Comparison of ENCODE assay signal across 8 cellular contexts in the genomic region with DNA sequence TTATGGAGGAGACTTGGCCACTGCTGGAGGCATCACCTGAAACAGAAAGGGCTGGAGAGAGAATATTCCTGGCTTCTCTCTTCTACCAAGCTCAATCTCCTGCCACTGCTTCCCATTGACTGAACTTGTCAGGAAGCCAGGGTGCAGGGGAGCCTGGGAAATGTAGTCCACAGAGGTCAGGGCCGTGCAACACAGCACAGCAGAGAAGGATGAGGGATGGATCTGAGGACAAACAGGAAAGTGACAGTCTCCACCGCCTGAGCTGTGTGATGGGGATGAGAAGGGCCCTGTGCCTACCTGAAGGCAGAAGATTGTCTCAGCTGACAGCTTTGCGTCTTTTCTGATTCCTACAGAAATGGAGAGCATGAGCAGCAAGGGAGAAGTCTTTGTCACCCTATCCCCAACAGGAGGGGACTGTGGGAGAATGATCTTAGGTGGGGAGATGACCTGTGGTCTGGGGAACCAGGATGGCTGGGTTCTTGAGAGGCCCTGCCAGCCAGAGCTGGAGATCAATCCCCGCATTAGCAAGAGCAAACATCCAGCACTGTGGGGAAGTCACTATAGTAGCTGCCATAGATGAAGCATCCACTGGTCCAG.
DNase-seq lines count a peak whose midpoint lies in the region; ATAC-seq, FAIRE-seq and TF ChIP-seq lines count a peak whose summit lies in the region.

No MANE protein-coding gene starts in this region.

- no peak overlapping the region for H3K14ac ChIP-seq in neuronal stem cell (ENCODE audit: low read length)

- H3K9me3 ChIP-seq in endodermal cell (ENCODE audit: control insufficient read depth, low read length) (no peaks in the 10 kb centered on the region), neuronal stem cell (replicated peaks in 1 of 2; ENCODE audit: control insufficient read depth in 2 of 2, insufficient read depth in 1 of 2, low read depth in 1 of 2, low read length in 2 of 2) (peaks cover 0 to 2% of the 10 kb centered on the region in 2 donors)

- no peak overlapping the region for H3K4ac ChIP-seq in neuronal stem cell (ENCODE audit: low read length)

- no peak overlapping the region for H3K4me3 Mint-ChIP-seq in endodermal cell
- no peak overlapping the region for H3K4me3 Mint-ChIP-seq in activated CD4-positive, alpha-beta memory T cell treated with anti-CD3 and anti-CD28 coated beads, Interleukin-2, amount 10 ng/mL, durations not matched to agents 7 days and 5 days

- H3K4me3 ChIP-seq in endodermal cell (ENCODE audit: low read length) (no peak overlapping the region), neuronal stem cell (ENCODE audit: low read length in 2 of 2) (no peak overlapping the region)

- H3K4me1 ChIP-seq in endodermal cell (ENCODE audit: control insufficient read depth, insufficient read depth, low read length) = peaks cover 4% of the 10 kb centered on the region
- H3K4me1 ChIP-seq in neuronal stem cell (ENCODE audit: control insufficient read depth in 2 of 2, insufficient read depth in 1 of 2, low read depth in 1 of 2, low read length in 2 of 2) = peaks cover 0 to 1% of the 10 kb centered on the region in 2 donors

- H3K27ac Mint-ChIP-seq in endodermal cell = no peak overlapping the region
- no peak overlapping the region for H3K27ac Mint-ChIP-seq in activated CD4-positive, alpha-beta memory T cell treated with anti-CD3 and anti-CD28 coated beads, Interleukin-2, amount 10 ng/mL, durations not matched to agents 7 days and 5 days

- H2BK120ac ChIP-seq in neuronal stem cell (ENCODE audit: low read depth, low read length) = no peak overlapping the region

- no peak for ATAC-seq in HG03521 (IDR thresholded peaks at IDR 0.05; ENCODE audit: unreplicated experiment)

- H3K27me3 Mint-ChIP-seq in endodermal cell (ENCODE audit: insufficient read depth) = peaks cover 19% of the 10 kb centered on the region
- peaks cover 6% of the 10 kb centered on the region for H3K27me3 Mint-ChIP-seq in activated CD4-positive, alpha-beta memory T cell treated with anti-CD3 and anti-CD28 coated beads, Interleukin-2, amount 10 ng/mL, durations not matched to agents 7 days and 5 days

- POLR2A ChIA-PET in activated CD4-positive, alpha-beta memory T cell treated with anti-CD3 and anti-CD28 coated beads, Interleukin-2, amount 10 ng/mL, durations not matched to agents 7 days and 5 days (lab: Charles Lee) = no interaction called here

- no peaks in the 10 kb centered on the region for H3K36me3 Mint-ChIP-seq in endodermal cell (ENCODE audit: low read depth)
- H3K36me3 Mint-ChIP-seq in activated CD4-positive, alpha-beta memory T cell treated with anti-CD3 and anti-CD28 coated beads, Interleukin-2, amount 10 ng/mL, durations not matched to agents 7 days and 5 days (ENCODE audit: low read depth) = no peaks in the 10 kb centered on the region

- no peak for FAIRE-seq in H54 (lab: Jason Lieb, UNC)

- no peaks in the 10 kb centered on the region for H3K36me3 ChIP-seq in endodermal cell (ENCODE audit: control insufficient read depth, insufficient read depth, low read length)
- H3K36me3 ChIP-seq in neuronal stem cell (replicated peaks in 1 of 2; ENCODE audit: control insufficient read depth in 2 of 2, insufficient read depth in 2 of 2, low read length in 2 of 2) = no peaks in the 10 kb centered on the region

- H2BK5ac ChIP-seq in neuronal stem cell (ENCODE audit: low read length) = no peak overlapping the region

- WGBS in endodermal cell (ENCODE audit: insufficient coverage in 1 of 2, insufficient read length in 1 of 2), 2 experiments = 33 to 58% methylated on average over 3 to 4 of the region's 4 CpGs
- no CpG with 5 or more reads among the region's 4 CpGs for WGBS in neuronal stem cell (ENCODE audit: extremely low coverage in 2 of 2, insufficient read length in 2 of 2, insufficient replicate concordance in 1 of 2), 2 donors

- TF ChIP-seq CTCF in endodermal cell (conservative IDR thresholded peaks at IDR 0.05) = no peak

- H4K91ac ChIP-seq in neuronal stem cell (ENCODE audit: low read depth, low read length, poor library complexity) = no peak overlapping the region

- H3K9ac ChIP-seq in endodermal cell (ENCODE audit: extremely low read depth, low read length, poor library complexity, severe bottlenecking) (no peak overlapping the region), neuronal stem cell (ENCODE audit: low read depth, low read length, poor library complexity) (no peak overlapping the region)

- no peak overlapping the region for H3K4me2 ChIP-seq in neuronal stem cell (ENCODE audit: insufficient read depth, low read length, poor library complexity, severe bottlenecking)

- TF ChIP-seq POLR2A in H54 (IDR thresholded peaks at IDR 0.05; ENCODE audit: low read depth, low read length) = no peak

- no peak overlapping the region for H3K18ac ChIP-seq in neuronal stem cell (ENCODE audit: low read length)

- H3K23ac ChIP-seq in neuronal stem cell (ENCODE audit: low read depth, low read length, poor library complexity) = no peak overlapping the region

- H3K79me1 ChIP-seq in neuronal stem cell (ENCODE audit: low read depth, low read length) = no peaks in the 10 kb centered on the region

- no peak overlapping the region for H3K27ac ChIP-seq in endodermal cell (ENCODE audit: low read depth, low read length)
- H3K27ac ChIP-seq in neuronal stem cell (replicated peaks; ENCODE audit: low read length) = no peak overlapping the region

- no peak overlapping the region for H2BK15ac ChIP-seq in neuronal stem cell (ENCODE audit: low read length)

- CTCF ChIA-PET in activated CD4-positive, alpha-beta memory T cell treated with anti-CD3 and anti-CD28 coated beads, Interleukin-2, amount 10 ng/mL, durations not matched to agents 7 days and 5 days (lab: Charles Lee) = no interaction called here

- DNase-seq in ELF-1 (ENCODE audit: low read depth, low spot score) (peak; percentile 49), NCI-H345 treated with DMSO at 0.1 percent for 48 hours (lab: John Stamatoyannopoulos, UW; ENCODE audit: unreplicated experiment) (peak; percentile 6), endodermal cell (peak; percentile 89), neuronal stem cell (ENCODE audit: low spot score) (no peak), H54 (ENCODE audit: insufficient read length, low spot score) (no peak), SKM-1 (lab: John Stamatoyannopoulos, UW; ENCODE audit: unreplicated experiment) (no peak)
- no peak for DNase-seq in activated CD4-positive, alpha-beta memory T cell treated with anti-CD3 and anti-CD28 coated beads, Interleukin-2, amount 10 ng/mL, durations not matched to agents 7 days and 5 days

- H2AFZ ChIP-seq in neuronal stem cell (ENCODE audit: low read length) = peak overlapping the region; percentile 36

- peaks cover 26% of the 10 kb centered on the region for H3K4me1 Mint-ChIP-seq in endodermal cell
- peaks cover 46% of the 10 kb centered on the region for H3K4me1 Mint-ChIP-seq in activated CD4-positive, alpha-beta memory T cell treated with anti-CD3 and anti-CD28 coated beads, Interleukin-2, amount 10 ng/mL, durations not matched to agents 7 days and 5 days

- H4K8ac ChIP-seq in neuronal stem cell (ENCODE audit: low read depth, low read length) = no peak overlapping the region

- no peak overlapping the region for H2AK5ac ChIP-seq in neuronal stem cell (ENCODE audit: low read depth, low read length)

- H3K27me3 ChIP-seq in endodermal cell (ENCODE audit: control insufficient read depth, insufficient read depth, low read length, poor library complexity, severe bottlenecking) (no peaks in the 10 kb centered on the region), neuronal stem cell (ENCODE audit: control insufficient read depth in 3 of 3, insufficient read depth in 3 of 3, low read depth in 1 of 3, low read length in 3 of 3) (peaks cover 0 to 5% (median 0%) of the 10 kb centered on the region in 3 experiments)

- peaks cover 5% of the 10 kb centered on the region for H3K9me3 Mint-ChIP-seq in endodermal cell
- no peaks in the 10 kb centered on the region for H3K9me3 Mint-ChIP-seq in activated CD4-positive, alpha-beta memory T cell treated with anti-CD3 and anti-CD28 coated beads, Interleukin-2, amount 10 ng/mL, durations not matched to agents 7 days and 5 days

- H2BK12ac ChIP-seq in neuronal stem cell (ENCODE audit: low read length) = no peak overlapping the region

Comparison
In these comparisons a context has a peak if more than half of its experiments do, and no peak if none do; other contexts are left out.
1. DNase-seq: peak in ELF-1 (single experiment), NCI-H345 treated with DMSO at 0.1 percent for 48 hours (single experiment) and endodermal cell (single experiment); none in neuronal stem cell (single experiment), H54 (single experiment), SKM-1 (single experiment) and activated CD4-positive, alpha-beta memory T cell treated with anti-CD3 and anti-CD28 coated beads, Interleukin-2, amount 10 ng/mL, durations not matched to agents 7 days and 5 days (single experiment).